Comparison of ENCODE assay signal across 9 cellular contexts in genomic region chr10:75019360-75019759, GRCh38.
A peak's percentile ranks its signal among the peaks of the same experiment; 100 is the strongest.
DNase-seq lines count a peak whose midpoint lies in the region; ATAC-seq, FAIRE-seq and TF ChIP-seq lines count a peak whose summit lies in the region.
"Had no signal": no experiment of that assay in that cellular context is flagged by ENCODE, and none has a peak within 500 bp of the region (broad histone marks: within the 10 kb centered on the region; RNA-seq: fewer than 3 reads in every experiment).

No MANE protein-coding gene starts in this region.

- H3K27me3 ChIP-seq in CD4-positive, alpha-beta memory T cell (ENCODE audit: insufficient read depth, low read length), result no peaks in the 10 kb centered on the region
- H3K27me3 ChIP-seq in PC-9 (ENCODE audit: insufficient read depth, low read depth) (no peaks in the 10 kb centered on the region), tibial nerve (no peaks in the 10 kb centered on the region)

- peaks cover 31% of the 10 kb centered on the region for H3K36me3 ChIP-seq in CD4-positive, alpha-beta memory T cell (ENCODE audit: insufficient read depth, low read length)
- 0 out of 2 replicates have a peak, but pooled peaks cover 4% of the 10 kb centered on the region for H3K36me3 ChIP-seq in PC-9 (ENCODE audit: low read depth)
- H3K36me3 ChIP-seq in tibial nerve, result peaks cover 0 to 45% (median 4%) of the 10 kb centered on the region in 3 donors

- H3K4me3 Mint-ChIP-seq in CD4-positive, alpha-beta memory T cell, result no peak overlapping the region
- H3K4me3 Mint-ChIP-seq: IgD-negative memory B cell had no signal

- H3K4me2 ChIP-seq in PC-9, result no peak overlapping the region

- peak in 4 of 5 donors; percentile 17 to 43 (median 32) for DNase-seq in CD4-positive, alpha-beta memory T cell
- DNase-seq in HCEC 1CT (peak; percentile 15), PC-9 (peak in 1 of 2 experiments; percentile 43), fibroblast of peridontal ligament (ENCODE audit: extremely low read depth) (peak; percentile 71), tibial nerve (ENCODE audit: low spot score in 2 of 2) (no peak), 8988T (no peak), frontal cortex (ENCODE audit: low spot score in 2 of 2) (no peak)

- no peak overlapping the region for H2AFZ ChIP-seq in PC-9

- 20 to 31% methylated on average over 2 of the region's 2 CpGs for WGBS in tibial nerve, 2 donors

- no peaks in the 10 kb centered on the region for H3K9me3 ChIP-seq in CD4-positive, alpha-beta memory T cell (ENCODE audit: control insufficient read depth in 1 of 2, low read length in 2 of 2)
- H3K9me3 ChIP-seq in PC-9 (ENCODE audit: insufficient read depth, low read depth) (no peaks in the 10 kb centered on the region), tibial nerve (no peaks in the 10 kb centered on the region)

- CTCF ChIA-PET in CD4-positive, alpha-beta memory T cell (lab: Charles Lee; ENCODE audit: partially characterized antibody), result interaction anchor here (0.7 to 5.0 kb wide), 14 partner anchors 10 to 792 kb away, joined by 3 to 22 read pairs (median 4); no protein-coding TSS in a partner anchor
- CTCF ChIA-PET in PC-9 (lab: Charles Lee), result interaction anchor here (0.6 to 0.9 kb wide), 4 partner anchors 558 to 926 kb away, joined by 3 to 9 read pairs (median 6); no protein-coding TSS in a partner anchor

- H4K20me1 ChIP-seq in PC-9 (ENCODE audit: insufficient read depth), result no peaks in the 10 kb centered on the region

- H3K27ac Mint-ChIP-seq in CD4-positive, alpha-beta memory T cell, result peak overlapping the region in 2 of 7 donors; percentile 5 to 27
- H3K27ac Mint-ChIP-seq: IgD-negative memory B cell had no signal

- H3F3A ChIP-seq in PC-9 (ENCODE audit: insufficient read depth, low read depth), result peaks cover 7% of the 10 kb centered on the region; the same call in 1 of the 2 replicates

- H3K9me2 ChIP-seq in PC-9 (ENCODE audit: insufficient read depth), result no peaks in the 10 kb centered on the region

- TF ChIP-seq POLR2A in tibial nerve (IDR thresholded peaks at IDR 0.05), result no peak

- FAIRE-seq in frontal cortex (lab: Jason Lieb, UNC), result no peak

- TF ChIP-seq EP300 in tibial nerve (IDR thresholded peaks at IDR 0.05), result no peak

- peaks cover 14% of the 10 kb centered on the region for H3K4me1 ChIP-seq in CD4-positive, alpha-beta memory T cell (ENCODE audit: insufficient read depth, low read length)
- H3K4me1 ChIP-seq in PC-9 (replicated peaks; ENCODE audit: insufficient read depth) (no peaks in the 10 kb centered on the region), tibial nerve (peaks cover 0 to 38% (median 6%) of the 10 kb centered on the region in 4 donors)

- no TSS peak for BruUV-seq in PC-9 (replicated peaks; lab: Mats Ljungman, UMichigan)

- H3K27ac ChIP-seq in CD4-positive, alpha-beta memory T cell (ENCODE audit: low read depth, low read length), result no peak overlapping the region
- H3K27ac ChIP-seq in PC-9, result no peak overlapping the region
- no peak overlapping the region for H3K27ac ChIP-seq in tibial nerve

- H3K36me3 Mint-ChIP-seq in CD4-positive, alpha-beta memory T cell, result peaks cover 30 to 56% of the 10 kb centered on the region in 2 donors

- H3K4me3 ChIP-seq in CD4-positive, alpha-beta memory T cell (ENCODE audit: low read length in 2 of 2), result no peak overlapping the region
- H3K4me3 ChIP-seq in PC-9 (no peak overlapping the region), tibial nerve (no peak overlapping the region)

- H3K9me3 Mint-ChIP-seq in CD4-positive, alpha-beta memory T cell, result no peaks in the 10 kb centered on the region
- H3K9me3 Mint-ChIP-seq: IgD-negative memory B cell had no signal

- intact Hi-C loops in CD4-positive, alpha-beta memory T cell (cut with micrococcal nuclease), result loop anchor here (1.0 to 10.0 kb wide), 3 partner anchors 285 to 753 kb away; no protein-coding TSS in a partner anchor
- intact Hi-C loops in PC-9 (cut with micrococcal nuclease; ENCODE audit: unreplicated experiment), result loop anchor here (1.0 to 5.0 kb wide), 2 partner anchors 192 to 775 kb away; partner anchors contain the start of gene KAT6B

- TF ChIP-seq CTCF in PC-9 (conservative IDR thresholded peaks at IDR 0.05), result peak; percentile 64
- peak; percentile 8 to 38 (median 24) for TF ChIP-seq CTCF in tibial nerve (IDR thresholded peaks at IDR 0.05)

- ATAC-seq in GM19455 (IDR thresholded peaks at IDR 0.05; ENCODE audit: unreplicated experiment), result no peak

- peaks cover 19 to 34% (median 27%) of the 10 kb centered on the region in 4 donors for H3K4me1 Mint-ChIP-seq in CD4-positive, alpha-beta memory T cell

- POLR2A ChIA-PET in CD4-positive, alpha-beta memory T cell (lab: Charles Lee; ENCODE audit: partially characterized antibody), result no interaction called here
- POLR2A ChIA-PET in PC-9 (lab: Charles Lee; ENCODE audit: unreplicated experiment), result interaction anchor here (0.6 kb wide), 1 partner anchor 1772 kb away, joined by 7 read pairs; the partner anchor contains the start of gene DNAJC9

- H3K79me2 ChIP-seq in PC-9 (ENCODE audit: low read depth), result no peaks in the 10 kb centered on the region

- no peaks in the 10 kb centered on the region for H3K27me3 Mint-ChIP-seq in CD4-positive, alpha-beta memory T cell
- H3K27me3 Mint-ChIP-seq: IgD-negative memory B cell had no signal

Comparison
In these comparisons a context has a peak if more than half of its experiments do, and no peak if none do; other contexts are left out.
1. DNase-seq: peak in CD4-positive, alpha-beta memory T cell (4 of 5), HCEC 1CT (single experiment) and fibroblast of peridontal ligament (single experiment); none in tibial nerve (0 of 2), 8988T (single experiment) and frontal cortex (0 of 2).